Comparison of ENCODE assay signal across 8 cellular contexts in genomic region chr19:39971380-39971841, GRCh38. TPM values are rescaled to one million over a fixed set of nuclear protein-coding genes. Genes with fewer than 3 reads are reported as not detected.
A peak's percentile ranks its signal among the peaks of the same experiment; 100 is the strongest.
DNase-seq lines count a peak whose midpoint lies in the region; ATAC-seq and TF ChIP-seq lines count a peak whose summit lies in the region.

No MANE protein-coding gene starts in this region.

- H2AFZ ChIP-seq in ACC112 (ENCODE audit: low read length, unreplicated experiment) = peak overlapping the region; percentile 17
- H2AFZ ChIP-seq in H9 (ENCODE audit: low read length) = no peak overlapping the region

- H3K4me2 ChIP-seq in H9 (ENCODE audit: insufficient read depth, insufficient read length, low read length) = peak overlapping the region; percentile 96

- peak overlapping the region; percentile 85 for H3K9ac ChIP-seq in H9 (ENCODE audit: extremely low read depth, insufficient read length, low read length)
- peak overlapping the region; percentile 98 for H3K9ac ChIP-seq in adipocyte (ENCODE audit: low read length)
- H3K9ac ChIP-seq in stomach smooth muscle (ENCODE audit: low read length in 2 of 2) = peak overlapping the region; percentile 97 to 98

- H3K79me1 ChIP-seq in H9 (ENCODE audit: insufficient read depth, low read depth, low read length, poor library complexity, severe bottlenecking) = peaks cover 5% of the 10 kb centered on the region

- H3K27me3 ChIP-seq in ACC112 (ENCODE audit: insufficient read depth, low read length) = no peaks in the 10 kb centered on the region
- H3K27me3 ChIP-seq in H9 (ENCODE audit: insufficient read depth, low read length) = no peaks in the 10 kb centered on the region; the same call in none of the 2 replicates
- H3K27me3 ChIP-seq in adipocyte (replicated peaks; ENCODE audit: control insufficient read depth, insufficient read depth, low read length) = no peaks in the 10 kb centered on the region
- H3K27me3 ChIP-seq in stomach smooth muscle (ENCODE audit: control insufficient read depth in 1 of 2, insufficient read depth in 2 of 2, low read length in 2 of 2) = no peaks in the 10 kb centered on the region

- peaks cover 14 to 18% of the 10 kb centered on the region in 2 experiments for H3K4me1 Mint-ChIP-seq in H9

- 0 out of 5 replicates have a peak, but pooled peaks cover 0 to 4% of the 10 kb centered on the region in 2 experiments for H3K9me3 Mint-ChIP-seq in H9

- no peaks in the 10 kb centered on the region; the same call in 1 of the 2 replicates for H3K27me3 Mint-ChIP-seq in H9 (ENCODE audit: low read depth)

- TF ChIP-seq CTCF in H9 (conservative IDR thresholded peaks at IDR 0.05) = no peak

- no peaks in the 10 kb centered on the region for H4K20me1 ChIP-seq in H9 (ENCODE audit: control insufficient read depth, insufficient read depth, insufficient read length)

- H3T11ph ChIP-seq in H9 (ENCODE audit: low read length) = no peak overlapping the region

- H2BK5ac ChIP-seq in H9 (ENCODE audit: insufficient read length, low read length) = no peak overlapping the region

- no peaks in the 10 kb centered on the region for H3K9me3 ChIP-seq in H9 (ENCODE audit: control insufficient read depth, low read depth, low read length)
- no peaks in the 10 kb centered on the region for H3K9me3 ChIP-seq in adipocyte (ENCODE audit: control insufficient read depth, low read length)
- H3K9me3 ChIP-seq in stomach smooth muscle (ENCODE audit: control insufficient read depth in 2 of 2, low read length in 2 of 2) = no peaks in the 10 kb centered on the region

- H3K4me3 Mint-ChIP-seq in H9 = peak overlapping the region; percentile 99

- H3K79me2 ChIP-seq in ACC112 (ENCODE audit: control insufficient read depth, insufficient read depth, low read length, unreplicated experiment) (peaks cover 20% of the 10 kb centered on the region), H9 (ENCODE audit: insufficient read depth, low read length) (peaks cover 8% of the 10 kb centered on the region; the same call in 1 of the 2 replicates)

- H3K18ac ChIP-seq in H9 (ENCODE audit: insufficient read length, low read depth, low read length) = no peak overlapping the region

- no CpG with 5 or more reads among the region's 20 CpGs for WGBS in H9 (ENCODE audit: extremely low coverage, insufficient read length, low lambda C conversion rate)

- no peak overlapping the region for H4K8ac ChIP-seq in H9 (replicated peaks; ENCODE audit: insufficient read length, low read depth, low read length)

- no peak overlapping the region for H2BK120ac ChIP-seq in H9 (ENCODE audit: low read depth, low read length, poor library complexity, severe bottlenecking)

- H3K4me1 ChIP-seq in ACC112 (ENCODE audit: control insufficient read depth, insufficient read depth, low read length, unreplicated experiment) (peaks cover 11% of the 10 kb centered on the region), H9 (ENCODE audit: insufficient read depth, low read length) (peaks cover 7% of the 10 kb centered on the region; the same call in 1 of the 2 replicates), adipocyte (ENCODE audit: control insufficient read depth, insufficient read depth, low read length) (peaks cover 20% of the 10 kb centered on the region), stomach smooth muscle (ENCODE audit: control insufficient read depth, insufficient read depth, low read length) (peaks cover 19% of the 10 kb centered on the region)

- H3K56ac ChIP-seq in H9 (ENCODE audit: insufficient read length, low read depth, low read length) = no peak overlapping the region

- no peak overlapping the region for H2BK20ac ChIP-seq in H9 (ENCODE audit: low read depth, low read length, poor library complexity, severe bottlenecking)

- peaks cover 4% of the 10 kb centered on the region for H3K23me2 ChIP-seq in H9 (ENCODE audit: insufficient read length, low read depth, low read length, poor library complexity, severe bottlenecking)

- H3K4me3 ChIP-seq in ACC112 (ENCODE audit: low read depth, low read length) (peak overlapping the region; percentile 98), adipocyte (ENCODE audit: low read length) (peak overlapping the region; percentile 96), stomach smooth muscle (ENCODE audit: low read length in 2 of 2) (peak overlapping the region; percentile 72 to 93)

- ATAC-seq in GM18867 (IDR thresholded peaks at IDR 0.05; ENCODE audit: unreplicated experiment) = no peak

- H2BK15ac ChIP-seq in H9 (ENCODE audit: low read depth, low read length) = no peak overlapping the region

- H3K36me3 Mint-ChIP-seq in H9 (ENCODE audit: insufficient read depth in 1 of 3, low read depth in 3 of 3) = peaks cover 37 to 50% (median 45%) of the 10 kb centered on the region in 3 experiments

- no peak overlapping the region for H4K91ac ChIP-seq in H9 (ENCODE audit: insufficient read length, low read depth, low read length)

- DNase-seq in H9 (no peak), adipocyte (ENCODE audit: low read depth) (peak; percentile 53), iPS-NIHi11 (ENCODE audit: low spot score) (peak; percentile 35), mesenteric fat pad (ENCODE audit: low spot score) (no peak), 8988T (no peak)

- H3K23ac ChIP-seq in H9 (ENCODE audit: insufficient read length, low read depth, low read length) = no peak overlapping the region

- no peak overlapping the region for H2BK12ac ChIP-seq in H9 (ENCODE audit: insufficient read length, low read depth, low read length)

- no peak overlapping the region for H4K5ac ChIP-seq in H9 (ENCODE audit: insufficient read length, low read depth, low read length)

- no peak overlapping the region for H3K4ac ChIP-seq in H9 (ENCODE audit: low read depth, low read length)

- peaks cover 23% of the 10 kb centered on the region for H3K36me3 ChIP-seq in ACC112 (ENCODE audit: insufficient read depth, low read length)
- H3K36me3 ChIP-seq in adipocyte (ENCODE audit: control insufficient read depth, insufficient read depth, low read length, severe bottlenecking) = peaks cover 39% of the 10 kb centered on the region
- peaks cover 23 to 27% of the 10 kb centered on the region in 2 donors for H3K36me3 ChIP-seq in stomach smooth muscle (ENCODE audit: control insufficient read depth in 2 of 2, insufficient read depth in 2 of 2, low read length in 2 of 2)

- H2AK5ac ChIP-seq in H9 (ENCODE audit: insufficient read length, low read length) = no peak overlapping the region

- no peak overlapping the region for H3K14ac ChIP-seq in H9 (ENCODE audit: insufficient read depth, low read length)

- peak overlapping the region; percentile 88 to 99 (median 98); a peak in 6 of 7 replicates for H3K27ac Mint-ChIP-seq in H9

- H3K27ac ChIP-seq in ACC112 (ENCODE audit: low read depth, low read length) = peak overlapping the region; percentile 75
- no peak overlapping the region for H3K27ac ChIP-seq in H9 (ENCODE audit: insufficient read length, low read depth, low read length)
- peak overlapping the region; percentile 87 for H3K27ac ChIP-seq in stomach smooth muscle (ENCODE audit: low read length)

RNA-seq across cellular contexts. Expression of gene PSMC4, which starts 0.4 kb away (rescaled TPM):
- 111 and 119 TPM in 2 replicates for total RNA-seq in H9 (2021)
- 85.5 TPM for total RNA-seq in mesenteric fat pad

RNA-seq across cellular contexts. Expression of gene ZNF546, which starts 25.4 kb away (rescaled TPM):
- 1.7 and 1.8 TPM in 2 replicates for total RNA-seq in H9 (2021)
- total RNA-seq in mesenteric fat pad = 3.9 TPM

RNA-seq across cellular contexts. Expression of gene FCGBP, which starts 37.0 kb away (rescaled TPM):
- total RNA-seq in H9 (2021) (0.13 and 0.15 TPM in 2 replicates), mesenteric fat pad (108 TPM)

Comparison
In these comparisons a context has a peak if more than half of its experiments do, and no peak if none do; other contexts are left out.
1. DNase-seq: peak in adipocyte (single experiment) and iPS-NIHi11 (single experiment); none in H9 (single experiment), mesenteric fat pad (single experiment) and 8988T (single experiment).
2. RNA of gene FCGBP, which starts 37.0 kb away (total RNA-seq): 108 TPM in mesenteric fat pad (single experiment); 0.13 to 0.15 TPM in H9; every median in the first group is over 10 times any median in the second.
3. Peak in every context shown above with its lines, with median percentiles within 50 percentile points of each other: H3K4me3 ChIP-seq and H3K9ac ChIP-seq.